Comparison of ENCODE assay signal across 11 cellular contexts in the genomic region with DNA sequence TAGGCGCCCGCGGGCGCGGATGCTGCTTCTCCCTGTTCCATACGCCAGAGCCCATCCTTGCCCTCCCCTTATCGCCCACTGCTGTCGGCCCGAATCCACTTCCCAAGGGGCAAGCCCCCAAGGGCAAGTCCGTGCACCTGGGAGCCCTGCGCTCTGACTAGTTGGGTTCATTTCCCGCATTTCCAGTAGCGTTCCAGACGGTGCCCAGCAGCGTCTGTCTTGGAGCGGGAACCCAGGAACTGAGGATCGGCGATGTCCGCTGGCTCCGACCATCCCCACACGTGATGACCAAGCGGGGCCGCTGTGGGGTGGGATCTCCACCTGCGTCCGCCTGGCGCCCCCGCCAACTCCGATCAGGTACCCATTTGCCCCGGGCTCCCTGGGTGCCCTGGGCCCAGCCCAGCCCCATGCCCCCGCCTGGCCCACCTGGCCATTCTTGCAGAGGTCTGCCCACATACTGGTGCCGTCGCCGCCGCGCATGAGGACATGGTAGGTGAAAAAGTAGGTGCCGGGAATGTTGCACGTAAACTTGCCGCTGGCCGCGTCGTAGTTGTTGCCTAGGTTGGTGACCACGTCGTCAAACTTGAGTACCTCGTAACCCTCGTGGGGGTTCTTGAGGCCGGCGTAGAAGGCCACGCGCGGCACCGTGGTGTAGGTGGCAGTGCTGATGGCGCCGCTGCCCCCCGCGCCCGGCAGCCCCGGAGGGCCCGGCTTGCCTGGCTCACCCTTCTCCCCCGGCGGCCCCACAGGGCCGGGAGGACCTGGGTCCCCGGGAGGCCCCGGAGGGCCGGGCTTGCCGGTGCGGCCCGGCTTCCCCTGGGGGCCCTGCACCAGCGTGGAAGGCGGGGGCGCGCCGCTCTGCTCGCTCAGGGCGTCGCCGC. TPM values are rescaled to one million over a fixed set of nuclear protein-coding genes. Genes with fewer than 3 reads are reported as not detected.
A peak's percentile ranks its signal among the peaks of the same experiment; 100 is the strongest.
DNase-seq lines count a peak whose midpoint lies in the region; ATAC-seq, FAIRE-seq and TF ChIP-seq lines count a peak whose summit lies in the region.
"Had no signal": no experiment of that assay in that cellular context is flagged by ENCODE, and none has a peak within 500 bp of the region (broad histone marks: within the 10 kb centered on the region; RNA-seq: fewer than 3 reads in every experiment).

No MANE protein-coding gene starts in this region.

- no peaks in the 10 kb centered on the region for H3K9me3 ChIP-seq in HepG2 (ENCODE audit: low read length)
- no peaks in the 10 kb centered on the region for H3K9me3 ChIP-seq in right lobe of liver
- no peaks in the 10 kb centered on the region for H3K9me3 ChIP-seq in lower lobe of right lung
- H3K9me3 ChIP-seq: transverse colon had no signal

- peaks cover 3% of the 10 kb centered on the region for H3K36me3 Mint-ChIP-seq in activated T-cell treated with anti-CD3 and anti-CD28 coated beads, Interleukin-2, amount 50 U/mL, for 4 hours (ENCODE audit: insufficient read depth)

- DNase-seq in HepG2 (ENCODE audit: low spot score) (no peak), right lobe of liver (no peak), lower lobe of right lung (no peak), urothelium cell line (ENCODE audit: low spot score) (no peak), Kasumi-1 (lab: John Stamatoyannopoulos, UW) (no peak), NCI-H524 treated with DMSO at 0.1 percent for 48 hours (lab: John Stamatoyannopoulos, UW) (no peak)
- DNase-seq in activated T-cell treated with anti-CD3 and anti-CD28 coated beads, Interleukin-2, amount 50 U/mL, for 4 hours, result no peak
- DNase-seq in activated naive CD4-positive, alpha-beta T cell treated with Interleukin-2 at 50 U/mL for 16 hours, result no peak

- peaks cover 31% of the 10 kb centered on the region for H3K4me1 Mint-ChIP-seq in activated T-cell treated with anti-CD3 and anti-CD28 coated beads, Interleukin-2, amount 50 U/mL, for 4 hours (ENCODE audit: low read depth)

- TF ChIP-seq EP300 in HepG2 (IDR thresholded peaks at IDR 0.05; ENCODE audit: low read depth in 2 of 2, low read length in 2 of 2) (no peak), HepG2 (CRISPR knock-in tag; IDR thresholded peaks at IDR 0.05; ENCODE audit: borderline replicate concordance) (no peak)

- peaks cover 68% of the 10 kb centered on the region for H3K27me3 Mint-ChIP-seq in activated T-cell treated with anti-CD3 and anti-CD28 coated beads, Interleukin-2, amount 50 U/mL, for 4 hours (ENCODE audit: low read depth)

- FAIRE-seq in HepG2 (lab: Jason Lieb, UNC), result no peak
- peak; percentile 83 for FAIRE-seq in urothelium cell line (lab: Jason Lieb, UNC)

- BruUV-seq in HepG2 (replicated peaks; lab: Mats Ljungman, UMichigan), result no TSS peak

- TF ChIP-seq POLR2A in HepG2 (IDR thresholded peaks at IDR 0.05; ENCODE audit: insufficient read depth in 1 of 2, low read depth in 2 of 2, low read length in 2 of 2), result no peak
- no peak for TF ChIP-seq POLR2A in right lobe of liver (IDR thresholded peaks at IDR 0.05)

- 54% methylated on average over 47 of the region's 76 CpGs for WGBS in HepG2 (ENCODE audit: low lambda C conversion rate)
- 10% methylated on average over 2 of the region's 76 CpGs for WGBS in right lobe of liver (ENCODE audit: insufficient coverage, low coverage, low lambda C conversion rate, missing lambda C conversion rate)

- no peak overlapping the region for H3K27ac ChIP-seq in HepG2 (ENCODE audit: extremely low read length, insufficient read depth, low read length)
- no peak overlapping the region for H3K27ac ChIP-seq in right lobe of liver
- no peak overlapping the region for H3K27ac ChIP-seq in lower lobe of right lung
- H3K27ac ChIP-seq: KMS-11, transverse colon had no signal

- no peaks in the 10 kb centered on the region for H3K36me3 ChIP-seq in HepG2 (replicated peaks in 1 of 2; ENCODE audit: control insufficient read depth in 1 of 2, insufficient read depth in 2 of 2, low read length in 2 of 2)
- H3K36me3 ChIP-seq in right lobe of liver, result no peaks in the 10 kb centered on the region
- no peaks in the 10 kb centered on the region for H3K36me3 ChIP-seq in lower lobe of right lung
- H3K36me3 ChIP-seq: transverse colon had no signal

- H3K79me2 ChIP-seq in HepG2 (ENCODE audit: insufficient read depth, low read length), result no peaks in the 10 kb centered on the region

- CTCF ChIA-PET in HepG2 (lab: Yijun Ruan, JAX; ENCODE audit: low intra/inter-chr PET ratio, low total read pairs), result no interaction called here

- in situ Hi-C loops in HepG2 (cut with HindIII; ENCODE audit: extremely low pct_ligation_motif_present, low pct_unique_long_range_greater_than_20kb), result no loop called here

- peaks cover 27% of the 10 kb centered on the region for H3K4me1 ChIP-seq in HepG2 (ENCODE audit: insufficient read depth, low read length)
- H3K4me1 ChIP-seq in right lobe of liver, result peaks cover 0 to 17% (median 0%) of the 10 kb centered on the region in 4 donors
- H3K4me1 ChIP-seq in lower lobe of right lung, result peaks cover 31% of the 10 kb centered on the region

- intact Hi-C loops in HepG2 (cut with micrococcal nuclease; ENCODE audit: unreplicated experiment), result no loop called here
- intact Hi-C loops in right lobe of liver (cut with DNase I), result no loop called here
- intact Hi-C loops in lower lobe of right lung (cut with DNase I), result no loop called here

- POLR2A ChIA-PET in HepG2 (lab: Yijun Ruan, JAX), result no interaction called here

- no peaks in the 10 kb centered on the region for H4K20me1 ChIP-seq in HepG2 (ENCODE audit: insufficient read depth, low read length)

- TF ChIP-seq RAD21 in HepG2 (CRISPR knock-in tag; IDR thresholded peaks at IDR 0.05), result no peak

- ATAC-seq in HepG2 (no peak), right lobe of liver (no peak), lower lobe of right lung (no peak)
- peak; percentile 4 to 6 for ATAC-seq in activated T-cell treated with anti-CD3 and anti-CD28 coated beads, Interleukin-2, amount 50 U/mL, for 4 hours

- H3K9me3 Mint-ChIP-seq in activated T-cell treated with anti-CD3 and anti-CD28 coated beads, Interleukin-2, amount 50 U/mL, for 4 hours, result no peaks in the 10 kb centered on the region

- H3K4me2 ChIP-seq in HepG2 (ENCODE audit: low read depth, low read length), result peak overlapping the region; percentile 19
- H3K4me2 ChIP-seq: KMS-11 had no signal

- H2AFZ ChIP-seq in HepG2 (ENCODE audit: low read length), result no peak overlapping the region

- peak overlapping the region in 1 of 3 experiments; percentile 44; a peak in 1 of 6 replicates for H3K4me3 ChIP-seq in HepG2 (replicated peaks in 1 of 3; ENCODE audit: insufficient read depth in 1 of 3, low read depth in 2 of 3, low read length in 3 of 3)
- peak overlapping the region in 1 of 3 donors; percentile 16 for H3K4me3 ChIP-seq in right lobe of liver
- H3K4me3 ChIP-seq in lower lobe of right lung, result peak overlapping the region; percentile 8

- no peak overlapping the region for H3K9ac ChIP-seq in HepG2 (ENCODE audit: insufficient read depth, low read depth, low read length)
- H3K9ac ChIP-seq: KMS-11 had no signal

- H3K27me3 ChIP-seq in HepG2 (ENCODE audit: control insufficient read depth in 1 of 2, insufficient read depth in 2 of 2, low read length in 2 of 2) (peaks cover 35 to 78% of the 10 kb centered on the region in 2 experiments), right lobe of liver (peaks cover 0 to 26% of the 10 kb centered on the region in 2 donors), lower lobe of right lung (ENCODE audit: low read depth) (peaks cover 69% of the 10 kb centered on the region)

- no peak overlapping the region for H3K4me3 Mint-ChIP-seq in activated T-cell treated with anti-CD3 and anti-CD28 coated beads, Interleukin-2, amount 50 U/mL, for 4 hours

- TF ChIP-seq CTCF in HepG2 (CRISPR knock-in tag; IDR thresholded peaks at IDR 0.05) (no peak), right lobe of liver (IDR thresholded peaks at IDR 0.05) (no peak), lower lobe of right lung (IDR thresholded peaks at IDR 0.05) (no peak)

RNA-seq across cellular contexts. Expression of a gene that starts 0.8 kb away (rescaled TPM):
- total RNA-seq in HepG2 (2016; rRNA removed; fragmentation: Illumina TruSeq; extraction: Trizol) (0.11 TPM in 1 of 2 replicates, not detected in the other), right lobe of liver (under 1 TPM in 4 of 6 experiments, not detected in 2; 0.31 to 0.62 (median 0.38) TPM), lower lobe of right lung (not detected)
- not detected in 2 replicates for total RNA-seq in HepG2 (2016; cell fraction: cytosol; rRNA removed; fragmentation: Illumina TruSeq; extraction: Trizol; ENCODE audit: low read depth)
- total RNA-seq in HepG2 (2016; cell fraction: insoluble cytoplasmic fraction; rRNA removed; fragmentation: Illumina TruSeq; extraction: Trizol), result not detected in 2 replicates
- total RNA-seq in HepG2 (2016; cell fraction: membrane; rRNA removed; fragmentation: Illumina TruSeq; extraction: Trizol), result 0.14 TPM in 1 of 2 replicates, not detected in the other
- not detected in 2 replicates for total RNA-seq in HepG2 (2016; cell fraction: nucleus; rRNA removed; fragmentation: Illumina TruSeq; extraction: Trizol)
- polyA plus RNA-seq in HepG2 (2011; rRNA removed), result 0.07 and 0.11 TPM in 2 replicates
- 0.10 and 0.20 TPM in 2 replicates for polyA plus RNA-seq in HepG2 (2011; cell fraction: cytosol; rRNA removed)
- polyA plus RNA-seq in HepG2 (2011; cell fraction: nucleus; rRNA removed), result 0.14 TPM in 1 of 2 replicates, not detected in the other
- 0.24 TPM in 1 of 2 replicates, not detected in the other for polyA plus RNA-seq in HepG2 (2012)
- 0.38 and 0.43 TPM in 2 replicates for polyA plus RNA-seq in HepG2 (2016; cell fraction: cytosol; fragmentation: Illumina TruSeq; extraction: Trizol; ENCODE audit: low read depth)
- polyA plus RNA-seq in HepG2 (2016; cell fraction: insoluble cytoplasmic fraction; fragmentation: Illumina TruSeq; extraction: Trizol; ENCODE audit: low read depth), result not detected in 2 replicates
- polyA plus RNA-seq in HepG2 (2016; cell fraction: membrane; fragmentation: Illumina TruSeq; extraction: Trizol; ENCODE audit: low read depth), result 0.15 and 0.29 TPM in 2 replicates
- not detected in 2 replicates for polyA plus RNA-seq in HepG2 (2016; cell fraction: nucleus; fragmentation: Illumina TruSeq; extraction: Trizol; ENCODE audit: insufficient read depth, low read depth)
- polyA minus RNA-seq in HepG2 (2011; rRNA and poly(A)+ RNA removed; ENCODE audit: low replicate concordance), result 1.1 TPM in 1 of 2 replicates, not detected in the other
- not detected in 2 replicates for polyA minus RNA-seq in HepG2 (2011; cell fraction: cytosol; rRNA and poly(A)+ RNA removed)
- not detected in 2 replicates for polyA minus RNA-seq in HepG2 (2011; cell fraction: nucleus; rRNA and poly(A)+ RNA removed)
- not detected for total RNA-seq in activated T-cell treated with anti-CD3 and anti-CD28 coated beads, Interleukin-2, amount 50 U/mL, for 4 hours

RNA-seq across cellular contexts. Expression of a gene that starts 19.7 kb away (rescaled TPM):
- total RNA-seq in HepG2 (2016; rRNA removed; fragmentation: Illumina TruSeq; extraction: Trizol), result 14.5 and 15.3 TPM in 2 replicates
- total RNA-seq in HepG2 (2016; cell fraction: cytosol; rRNA removed; fragmentation: Illumina TruSeq; extraction: Trizol; ENCODE audit: low read depth), result 9.5 and 10.9 TPM in 2 replicates
- total RNA-seq in HepG2 (2016; cell fraction: insoluble cytoplasmic fraction; rRNA removed; fragmentation: Illumina TruSeq; extraction: Trizol), result 10.5 and 15.3 TPM in 2 replicates
- total RNA-seq in HepG2 (2016; cell fraction: membrane; rRNA removed; fragmentation: Illumina TruSeq; extraction: Trizol), result 11.6 and 11.8 TPM in 2 replicates
- 16.1 and 18.1 TPM in 2 replicates for total RNA-seq in HepG2 (2016; cell fraction: nucleus; rRNA removed; fragmentation: Illumina TruSeq; extraction: Trizol)
- 13.2 and 15.2 TPM in 2 replicates for polyA plus RNA-seq in HepG2 (2011; rRNA removed)
- 3.7 and 7.3 TPM in 2 replicates for polyA plus RNA-seq in HepG2 (2011; cell fraction: cytosol; rRNA removed)
- 33.4 and 44.5 TPM in 2 replicates for polyA plus RNA-seq in HepG2 (2011; cell fraction: nucleus; rRNA removed)
- 4.1 and 7.4 TPM in 2 replicates for polyA plus RNA-seq in HepG2 (2012)
- 1.2 and 1.7 TPM in 2 replicates for polyA plus RNA-seq in HepG2 (2016; cell fraction: cytosol; fragmentation: Illumina TruSeq; extraction: Trizol; ENCODE audit: low read depth)
- polyA plus RNA-seq in HepG2 (2016; cell fraction: insoluble cytoplasmic fraction; fragmentation: Illumina TruSeq; extraction: Trizol; ENCODE audit: low read depth), result 11.3 and 16.8 TPM in 2 replicates
- polyA plus RNA-seq in HepG2 (2016; cell fraction: membrane; fragmentation: Illumina TruSeq; extraction: Trizol; ENCODE audit: low read depth), result 3.7 and 5.4 TPM in 2 replicates
- polyA plus RNA-seq in HepG2 (2016; cell fraction: nucleus; fragmentation: Illumina TruSeq; extraction: Trizol; ENCODE audit: insufficient read depth, low read depth), result 81.4 and 94.7 TPM in 2 replicates
- polyA minus RNA-seq in HepG2 (2011; rRNA and poly(A)+ RNA removed; ENCODE audit: low replicate concordance), result 25.0 and 60.4 TPM in 2 replicates
- 8.2 and 9.4 TPM in 2 replicates for polyA minus RNA-seq in HepG2 (2011; cell fraction: cytosol; rRNA and poly(A)+ RNA removed)
- polyA minus RNA-seq in HepG2 (2011; cell fraction: nucleus; rRNA and poly(A)+ RNA removed), result 12.9 and 15.5 TPM in 2 replicates
- under 1 TPM; 0.20 to 0.99 (median 0.35) TPM for total RNA-seq in right lobe of liver
- total RNA-seq in activated T-cell treated with anti-CD3 and anti-CD28 coated beads, Interleukin-2, amount 50 U/mL, for 4 hours, result 1 to 10 TPM; 2.4 to 4.8 (median 3.7) TPM
- 0.89 TPM for total RNA-seq in lower lobe of right lung

RNA-seq across cellular contexts. Expression of a gene that starts 52.0 kb away (rescaled TPM):
- total RNA-seq in HepG2 (2016; rRNA removed; fragmentation: Illumina TruSeq; extraction: Trizol) (0.11 and 0.35 TPM in 2 replicates), right lobe of liver (under 1 TPM; 0.18 to 0.50 (median 0.27) TPM), lower lobe of right lung (not detected)
- total RNA-seq in HepG2 (2016; cell fraction: cytosol; rRNA removed; fragmentation: Illumina TruSeq; extraction: Trizol; ENCODE audit: low read depth), result 0.20 TPM in 1 of 2 replicates, not detected in the other
- 0.50 TPM in 1 of 2 replicates, not detected in the other for total RNA-seq in HepG2 (2016; cell fraction: insoluble cytoplasmic fraction; rRNA removed; fragmentation: Illumina TruSeq; extraction: Trizol)
- 0.10 and 0.22 TPM in 2 replicates for total RNA-seq in HepG2 (2016; cell fraction: membrane; rRNA removed; fragmentation: Illumina TruSeq; extraction: Trizol)
- 0.63 TPM in 1 of 2 replicates, not detected in the other for total RNA-seq in HepG2 (2016; cell fraction: nucleus; rRNA removed; fragmentation: Illumina TruSeq; extraction: Trizol)
- polyA plus RNA-seq in HepG2 (2011; rRNA removed), result 0.16 and 0.29 TPM in 2 replicates
- 0.08 and 0.24 TPM in 2 replicates for polyA plus RNA-seq in HepG2 (2011; cell fraction: cytosol; rRNA removed)
- 0.24 and 0.99 TPM in 2 replicates for polyA plus RNA-seq in HepG2 (2011; cell fraction: nucleus; rRNA removed)
- polyA plus RNA-seq in HepG2 (2012), result 0.13 TPM in 1 of 2 replicates, not detected in the other
- polyA plus RNA-seq in HepG2 (2016; cell fraction: cytosol; fragmentation: Illumina TruSeq; extraction: Trizol; ENCODE audit: low read depth), result 0.18 TPM in 1 of 2 replicates, not detected in the other
- polyA plus RNA-seq in HepG2 (2016; cell fraction: insoluble cytoplasmic fraction; fragmentation: Illumina TruSeq; extraction: Trizol; ENCODE audit: low read depth), result 0.39 TPM in 1 of 2 replicates, not detected in the other
- 0.11 and 0.38 TPM in 2 replicates for polyA plus RNA-seq in HepG2 (2016; cell fraction: membrane; fragmentation: Illumina TruSeq; extraction: Trizol; ENCODE audit: low read depth)
- polyA plus RNA-seq in HepG2 (2016; cell fraction: nucleus; fragmentation: Illumina TruSeq; extraction: Trizol; ENCODE audit: insufficient read depth, low read depth), result not detected in 2 replicates
- polyA minus RNA-seq in HepG2 (2011; rRNA and poly(A)+ RNA removed; ENCODE audit: low replicate concordance), result 0.78 TPM in 1 of 2 replicates, not detected in the other
- not detected in 2 replicates for polyA minus RNA-seq in HepG2 (2011; cell fraction: cytosol; rRNA and poly(A)+ RNA removed)
- not detected in 2 replicates for polyA minus RNA-seq in HepG2 (2011; cell fraction: nucleus; rRNA and poly(A)+ RNA removed)
- not detected for total RNA-seq in activated T-cell treated with anti-CD3 and anti-CD28 coated beads, Interleukin-2, amount 50 U/mL, for 4 hours
- total RNA-seq: lung microvascular endothelial cell had no signal

Comparison
In these comparisons a context has a peak if more than half of its experiments do, and no peak if none do; other contexts are left out.
1. ATAC-seq: peak in activated T-cell treated with anti-CD3 and anti-CD28 coated beads, Interleukin-2, amount 50 U/mL, for 4 hours (2 of 2); none in HepG2 (single experiment), right lobe of liver (0 of 4) and lower lobe of right lung (0 of 2).